In genomic region chr20:34824861-34825529, GRCh38 we compare ENCODE assay signal across 1 cellular context.
TF ChIP-seq lines count a peak whose summit lies in the region.

No MANE protein-coding gene starts in this region.

TF ChIP-seq in HEK293, 187 proteins besides CTCF, POLR2A, EP300 and RAD21 (continued from another document and continues in another):
- TF ChIP-seq ZNF350 (tag by site-specific recombination; IDR thresholded peaks at IDR 0.05) (no peak), ZNF10 (tag by site-specific recombination; IDR thresholded peaks at IDR 0.05) (no peak), ZNF157 (tag by site-specific recombination; IDR thresholded peaks at IDR 0.05) (no peak), KLF10 (tag by site-specific recombination; IDR thresholded peaks at IDR 0.05) (peak; percentile 25; the same call in 1 of the 2 replicates), MEIS1 (CRISPR knock-in tag; IDR thresholded peaks at IDR 0.05; ENCODE audit: borderline replicate concordance) (no peak), ZNF624 (tag by site-specific recombination; IDR thresholded peaks at IDR 0.05) (no peak), ZNF777 (tag by site-specific recombination; IDR thresholded peaks at IDR 0.05; ENCODE audit: borderline replicate concordance) (no peak), ZNF354C (tag by site-specific recombination; IDR thresholded peaks at IDR 0.05; ENCODE audit: borderline replicate concordance, low read depth) (no peak), ZNF138 (tag by site-specific recombination; IDR thresholded peaks at IDR 0.05; ENCODE audit: borderline replicate concordance) (no peak), SCRT1 (tag by site-specific recombination; IDR thresholded peaks at IDR 0.05; ENCODE audit: borderline replicate concordance) (no peak), HOXD13 (CRISPR knock-in tag; IDR thresholded peaks at IDR 0.05; ENCODE audit: borderline replicate concordance) (no peak), ZNF26 (tag by site-specific recombination; IDR thresholded peaks at IDR 0.05) (no peak), ZBTB44 (tag by site-specific recombination; IDR thresholded peaks at IDR 0.05) (no peak), KLF8 (tag by site-specific recombination; IDR thresholded peaks at IDR 0.05) (peak; percentile 42; the same call in 1 of the 2 replicates), ZSCAN4 (tag by site-specific recombination; IDR thresholded peaks at IDR 0.05) (no peak), ZNF530 (tag by site-specific recombination; IDR thresholded peaks at IDR 0.05; ENCODE audit: low read depth) (no peak), EGR2 (tag by site-specific recombination; IDR thresholded peaks at IDR 0.05; ENCODE audit: low read depth) (no peak), ZNF600 (tag by site-specific recombination; IDR thresholded peaks at IDR 0.05) (peak; percentile 94), ZFP3 (tag by site-specific recombination; IDR thresholded peaks at IDR 0.05; ENCODE audit: low read depth) (no peak), SP7 (tag by site-specific recombination; IDR thresholded peaks at IDR 0.05) (peak; percentile 32; the same call in 1 of the 2 replicates), ZNF548 (tag by site-specific recombination; IDR thresholded peaks at IDR 0.05) (no peak), HIC1 (tag by site-specific recombination; IDR thresholded peaks at IDR 0.05) (peak; percentile 58), ZNF629 (tag by site-specific recombination; IDR thresholded peaks at IDR 0.05) (no peak), BCL6B (tag by site-specific recombination; IDR thresholded peaks at IDR 0.05) (no peak), ZNF302 (tag by site-specific recombination; IDR thresholded peaks at IDR 0.05; ENCODE audit: low read depth) (no peak), ZNF692 (tag by site-specific recombination; IDR thresholded peaks at IDR 0.05) (peak; percentile 77), ZNF639 (tag by site-specific recombination; IDR thresholded peaks at IDR 0.05) (0 out of 2 replicates have a peak, but pooled peaks have one; percentile 23), ZNF366 (tag by site-specific recombination; conservative IDR thresholded peaks at IDR 0.05) (no peak), ZNF398 (tag by site-specific recombination; IDR thresholded peaks at IDR 0.05) (peak; percentile 39; the same call in 1 of the 2 replicates), ZFP37 (tag by site-specific recombination; IDR thresholded peaks at IDR 0.05) (no peak; the same call in 1 of the 2 replicates), FEZF1 (tag by site-specific recombination; IDR thresholded peaks at IDR 0.05) (no peak), ZNF48 (tag by site-specific recombination; IDR thresholded peaks at IDR 0.05) (no peak), ZBTB7A (tag by site-specific recombination; IDR thresholded peaks at IDR 0.05; ENCODE audit: low read depth) (0 out of 2 replicates have a peak, but pooled peaks have one; percentile 88), ZNF266 (tag by site-specific recombination; IDR thresholded peaks at IDR 0.05; ENCODE audit: low read depth) (no peak), HOXA7 (CRISPR knock-in tag; IDR thresholded peaks at IDR 0.05; ENCODE audit: borderline replicate concordance) (no peak), ZNF341 (tag by site-specific recombination; IDR thresholded peaks at IDR 0.05; ENCODE audit: low read depth) (no peak; the same call in 1 of the 2 replicates), ZNF677 (tag by site-specific recombination; IDR thresholded peaks at IDR 0.05) (peak; percentile 54), ZSCAN23 (tag by site-specific recombination; IDR thresholded peaks at IDR 0.05) (no peak), ZNF23 (tag by site-specific recombination; IDR thresholded peaks at IDR 0.05; ENCODE audit: borderline replicate concordance) (no peak), ZNF561 (tag by site-specific recombination; IDR thresholded peaks at IDR 0.05; ENCODE audit: borderline replicate concordance) (peak; percentile 45; the same call in 1 of the 2 replicates), SCRT2 (tag by site-specific recombination; IDR thresholded peaks at IDR 0.05) (no peak), ZEB2 (tag by site-specific recombination; IDR thresholded peaks at IDR 0.05) (no peak; the same call in 1 of the 2 replicates), ZNF394 (tag by site-specific recombination; IDR thresholded peaks at IDR 0.05; ENCODE audit: borderline replicate concordance) (no peak), YY2 (tag by site-specific recombination; IDR thresholded peaks at IDR 0.05) (no peak), ZNF292 (tag by site-specific recombination; IDR thresholded peaks at IDR 0.05; ENCODE audit: borderline replicate concordance, low read depth) (no peak), PRDM10 (tag by site-specific recombination; IDR thresholded peaks at IDR 0.05) (peak; percentile 83), GLIS1 (tag by site-specific recombination; IDR thresholded peaks at IDR 0.05) (0 out of 2 replicates have a peak, but pooled peaks have one; percentile 14), SETDB1 (IDR thresholded peaks at IDR 0.05; ENCODE audit: insufficient read length, low read length) (no peak), KLF7 (tag by site-specific recombination; IDR thresholded peaks at IDR 0.05; ENCODE audit: borderline replicate concordance) (no peak), ZNF585B (tag by site-specific recombination; IDR thresholded peaks at IDR 0.05) (no peak), KLF1 (tag by site-specific recombination; IDR thresholded peaks at IDR 0.05) (peak; percentile 41)
